Comparison of ENCODE assay signal across 13 cellular contexts in genomic region chr2:9610781-9611548, GRCh38. TPM values are rescaled to one million over a fixed set of nuclear protein-coding genes. Genes with fewer than 3 reads are reported as not detected.
A peak's percentile ranks its signal among the peaks of the same experiment; 100 is the strongest.
DNase-seq lines count a peak whose midpoint lies in the region; ATAC-seq and TF ChIP-seq lines count a peak whose summit lies in the region.
"Had no signal": no experiment of that assay in that cellular context is flagged by ENCODE, and none has a peak within 500 bp of the region (broad histone marks: within the 10 kb centered on the region; RNA-seq: fewer than 3 reads in every experiment).

No MANE protein-coding gene starts in this region.

- no peaks in the 10 kb centered on the region for H3K36me3 Mint-ChIP-seq in WTC11

- TF ChIP-seq CTCF in left ventricle myocardium inferior (IDR thresholded peaks at IDR 0.05; ENCODE audit: borderline replicate concordance) (no peak), WTC11 (IDR thresholded peaks at IDR 0.05) (no peak), tibial artery (IDR thresholded peaks at IDR 0.05) (no peak)

- H3K4me3 Mint-ChIP-seq in WTC11: no peak overlapping the region
- H3K4me3 Mint-ChIP-seq: dendritic cell treated with granulocyte-macrophage colony-stimulating factor and Interleukin-4, amounts not matched to agents 40 ng/mL and 50 ng/mL, for 4 days had no signal

- H3K27ac ChIP-seq in left ventricle myocardium inferior (replicated peaks) (peak overlapping the region; percentile 14), tibial artery (peak overlapping the region; percentile 7)

- ATAC-seq in left cardiac atrium (no peak), WTC11 (no peak), left colon (peak; percentile 85), HG02870 (IDR thresholded peaks at IDR 0.05; ENCODE audit: unreplicated experiment) (no peak)
- ATAC-seq: GM12878 had no signal

- POLR2A ChIA-PET in WTC11 (lab: Charles Lee): no interaction called here

- no peaks in the 10 kb centered on the region for H3K9me3 ChIP-seq in left ventricle myocardium inferior (replicated peaks)
- H3K9me3 ChIP-seq in tibial artery: no peaks in the 10 kb centered on the region

- H3K9me3 Mint-ChIP-seq in WTC11: no peaks in the 10 kb centered on the region
- H3K9me3 Mint-ChIP-seq: dendritic cell treated with granulocyte-macrophage colony-stimulating factor and Interleukin-4, amounts not matched to agents 40 ng/mL and 50 ng/mL, for 4 days had no signal

- H3K4me3 ChIP-seq in left ventricle myocardium inferior (no peak overlapping the region), tibial artery (no peak overlapping the region)
- H3K4me3 ChIP-seq: GM12878 had no signal

- CTCF ChIA-PET in WTC11 (lab: Charles Lee): interaction anchor here (0.9 to 1.7 kb wide), 3 partner anchors 12 to 159 kb away, joined by 3 to 5 read pairs (median 3); no protein-coding TSS in a partner anchor

- H3K27me3 Mint-ChIP-seq in WTC11 (ENCODE audit: low read depth): no peaks in the 10 kb centered on the region
- H3K27me3 Mint-ChIP-seq: dendritic cell treated with granulocyte-macrophage colony-stimulating factor and Interleukin-4, amounts not matched to agents 40 ng/mL and 50 ng/mL, for 4 days had no signal

- H3K4me1 Mint-ChIP-seq in WTC11: peaks cover 72% of the 10 kb centered on the region

- H3K27ac Mint-ChIP-seq in WTC11: peak overlapping the region; percentile 36
- H3K27ac Mint-ChIP-seq: dendritic cell treated with granulocyte-macrophage colony-stimulating factor and Interleukin-4, amounts not matched to agents 40 ng/mL and 50 ng/mL, for 4 days had no signal

- no peaks in the 10 kb centered on the region for H3K27me3 ChIP-seq in left ventricle myocardium inferior (ENCODE audit: low read depth)
- H3K27me3 ChIP-seq in tibial artery: no peaks in the 10 kb centered on the region

- intact Hi-C loops in left ventricle myocardium inferior (cut with micrococcal nuclease): no loop called here
- intact Hi-C loops in left cardiac atrium (cut with DNase I): no loop called here
- intact Hi-C loops in left colon (cut with DNase I, micrococcal nuclease): loop anchor here in 1 of 2 donors (10.0 kb wide), 1 partner anchor 116 kb away; no protein-coding TSS in a partner anchor
- intact Hi-C loops in tibial artery (cut with DNase I; ENCODE audit: low total_unique reads): no loop called here

- DNase-seq in left ventricle myocardium inferior (no peak), left cardiac atrium (no peak), WTC11 (ENCODE audit: low spot score) (no peak), left colon (no peak), tibial artery (no peak), iPS-NIHi7 (ENCODE audit: extremely low spot score) (no peak), ureter (ENCODE audit: low spot score) (no peak)
- DNase-seq: activated CD8-positive, alpha-beta memory T cell treated with anti-CD3 and anti-CD28 coated beads, Interleukin-2, amount 50 U/mL, for 48 hours; mesendoderm; SHP77 had no signal

- H3K36me3 ChIP-seq in left ventricle myocardium inferior: no peaks in the 10 kb centered on the region
- H3K36me3 ChIP-seq in tibial artery: no peaks in the 10 kb centered on the region

- H3K4me1 ChIP-seq in left ventricle myocardium inferior (peaks cover 95% of the 10 kb centered on the region), tibial artery (peaks cover 0 to 83% (median 47%) of the 10 kb centered on the region in 4 donors)

TF ChIP-seq in WTC11, 78 proteins besides CTCF, POLR2A, EP300 and RAD21:
- TF ChIP-seq USF2 (CRISPR knock-in tag; IDR thresholded peaks at IDR 0.05) (no peak), TP53 (CRISPR knock-in tag; IDR thresholded peaks at IDR 0.05) (no peak), JAZF1 (CRISPR knock-in tag; IDR thresholded peaks at IDR 0.05) (no peak), ZNF532 (CRISPR knock-in tag; IDR thresholded peaks at IDR 0.05; ENCODE audit: borderline replicate concordance) (no peak)

RNA-seq across cellular contexts. Expression of gene YWHAQ, which starts 19.8 kb away (rescaled TPM):
- total RNA-seq in left ventricle myocardium inferior (178 TPM), left cardiac atrium (100 to 1,000 TPM; 118 to 207 TPM), WTC11 (2021) (394 to 395 TPM (median 395 TPM) in 3 replicates), left colon (100 to 1,000 TPM; 163 to 227 TPM), ureter (225 TPM)

RNA-seq across cellular contexts. Expression of gene ADAM17, which starts 55.3 kb away (rescaled TPM):
- 13.1 TPM for total RNA-seq in left ventricle myocardium inferior
- 10 to 100 TPM; 14.1 to 22.6 TPM for total RNA-seq in left cardiac atrium
- total RNA-seq in WTC11 (2021): 23.5 to 25.9 TPM (median 25.5 TPM) in 3 replicates
- total RNA-seq in left colon: 10 to 100 TPM; 21.3 to 22.0 TPM
- 41.7 TPM for total RNA-seq in ureter
